Comparison of ENCODE assay signal across 8 cellular contexts in the genomic region with DNA sequence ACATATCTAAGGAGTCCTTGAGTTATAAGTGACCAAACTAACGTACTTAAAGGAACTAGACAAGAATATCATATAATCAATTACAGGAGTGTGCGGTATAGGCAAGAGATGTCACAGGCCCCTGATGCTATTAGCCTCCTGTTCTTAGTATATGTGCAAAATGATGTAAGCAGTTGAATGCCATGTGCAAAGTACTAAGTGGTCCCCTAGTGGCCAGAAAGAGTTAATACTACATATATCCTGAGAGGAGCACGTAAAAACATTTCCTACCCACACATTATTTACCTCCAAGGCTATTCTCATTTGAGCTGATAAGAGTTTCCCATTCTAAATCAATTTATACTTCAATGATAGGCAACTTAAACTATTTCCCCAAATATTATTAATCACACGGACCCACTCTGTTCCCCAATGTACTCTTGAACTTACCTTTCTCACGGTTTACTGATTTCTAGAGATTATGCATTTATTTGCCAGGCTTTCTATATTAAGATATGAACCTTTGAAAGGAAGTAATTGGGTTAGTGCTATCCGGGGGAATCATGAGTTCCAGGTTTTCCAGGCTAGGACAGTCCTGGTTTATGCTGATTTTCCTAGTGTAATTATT.
DNase-seq lines count a peak whose midpoint lies in the region; ATAC-seq and TF ChIP-seq lines count a peak whose summit lies in the region.

No MANE protein-coding gene starts in this region.

- CTCF ChIA-PET in HCT116 (lab: Charles Lee) = no interaction called here

- intact Hi-C loops in HCT116 (cut with micrococcal nuclease) (loop anchor here (10.0 kb wide), 1 partner anchor 776 kb away; no protein-coding TSS in a partner anchor), uterus (cut with DNase I; ENCODE audit: low total_unique reads) (no loop called here)

- peak in 2 of 3 experiments; percentile 49 to 56; a peak in 4 of 6 replicates for TF ChIP-seq CTCF in HCT116 (IDR thresholded peaks at IDR 0.05 in 2 of 3, conservative IDR thresholded peaks at IDR 0.05 in 1 of 3; ENCODE audit: borderline replicate concordance in 1 of 3, insufficient read depth in 1 of 3, low read depth in 2 of 3, low read length in 2 of 3)
- TF ChIP-seq CTCF in LNCaP clone FGC (IDR thresholded peaks at IDR 0.05; ENCODE audit: control insufficient read depth, extremely low read depth, insufficient read depth) = peak; percentile 67
- no peak for TF ChIP-seq CTCF in uterus (IDR thresholded peaks at IDR 0.05)

- POLR2A ChIA-PET in HCT116 (lab: Charles Lee) = no interaction called here

- H3K9ac ChIP-seq in HCT116 (ENCODE audit: low read length) = no peak overlapping the region

- H3K79me2 ChIP-seq in HCT116 (ENCODE audit: insufficient read depth, low read length) = no peaks in the 10 kb centered on the region

- BruUV-seq in HCT116 (replicated peaks; lab: Mats Ljungman, UMichigan) = no TSS peak

- no peak overlapping the region for H3K4me2 ChIP-seq in HCT116 (ENCODE audit: low read length)

- H3K4me1 ChIP-seq in HCT116 (ENCODE audit: control insufficient read depth in 1 of 2, insufficient read depth in 2 of 2, low read length in 2 of 2) (no peaks in the 10 kb centered on the region), uterus (no peaks in the 10 kb centered on the region)

- peak; percentile 13; the same call in 1 of the 2 replicates for TF ChIP-seq RAD21 in HCT116 (IDR thresholded peaks at IDR 0.05; ENCODE audit: low read depth)

- ATAC-seq in HCT116 = peak; percentile 63

- RAD21 ChIA-PET in HCT116 (lab: Charles Lee; ENCODE audit: low non-redundant PET in 1 of 2, low total read pairs in 2 of 2, uncharacterized antibody in 2 of 2, unreplicated experiment in 2 of 2) = no interaction called here

- TF ChIP-seq POLR2A in HCT116 (IDR thresholded peaks at IDR 0.05; ENCODE audit: borderline replicate concordance, extremely low read depth, insufficient read depth, insufficient read length) (no peak), uterus (IDR thresholded peaks at IDR 0.05) (no peak)

- H2AFZ ChIP-seq in HCT116 (ENCODE audit: low read depth, low read length, poor library complexity, severe bottlenecking) = no peak overlapping the region

- H3K9me2 ChIP-seq in HCT116 (ENCODE audit: insufficient read depth) = no peaks in the 10 kb centered on the region

- H3K27ac ChIP-seq in HCT116 (ENCODE audit: low read depth, low read length) (no peak overlapping the region), uterus (no peak overlapping the region)

- H4K20me1 ChIP-seq in HCT116 (ENCODE audit: insufficient read depth) = no peaks in the 10 kb centered on the region

- DNase-seq in NCI-H2196 (lab: John Stamatoyannopoulos, UW; ENCODE audit: unreplicated experiment) = peak; percentile 25
- no peak for DNase-seq in NCI-H2196 treated with DMSO at 0.1 percent for 48 hours (lab: John Stamatoyannopoulos, UW; ENCODE audit: unreplicated experiment)
- DNase-seq in HCT116 (ENCODE audit: low read depth, low spot score) = peak; percentile 2
- DNase-seq in LNCaP clone FGC (ENCODE audit: low read depth) = peak; percentile 13
- peak; percentile 57 for DNase-seq in SK-N-DZ (ENCODE audit: low spot score)
- peak; percentile 45 for DNase-seq in iPS-NIHi11 (ENCODE audit: low spot score)
- DNase-seq in epidermal melanocyte (ENCODE audit: insufficient read length, low spot score) = no peak
- no peak for DNase-seq in uterus

- H3K27me3 ChIP-seq in HCT116 (ENCODE audit: insufficient read depth, low read length) (no peaks in the 10 kb centered on the region), uterus (no peaks in the 10 kb centered on the region)

- H3K4me3 ChIP-seq in HCT116 (replicated peaks in 1 of 2; ENCODE audit: low read depth in 1 of 2, low read length in 2 of 2) = no peak overlapping the region
- no peak overlapping the region for H3K4me3 ChIP-seq in LNCaP clone FGC (ENCODE audit: low read depth, low read length)
- no peak overlapping the region for H3K4me3 ChIP-seq in uterus

- H3K9me3 ChIP-seq in HCT116 (ENCODE audit: control insufficient read depth in 1 of 2, insufficient read depth in 1 of 2, low read depth in 1 of 2, low read length in 2 of 2) (no peaks in the 10 kb centered on the region; a peak in 1 of 4 replicates), uterus (no peaks in the 10 kb centered on the region)

- H3K36me3 ChIP-seq in HCT116 (ENCODE audit: control insufficient read depth in 1 of 2, insufficient read depth in 2 of 2, low read length in 2 of 2) = no peaks in the 10 kb centered on the region
- no peaks in the 10 kb centered on the region for H3K36me3 ChIP-seq in uterus

TF ChIP-seq in HCT116, 20 proteins besides CTCF, POLR2A, EP300 and RAD21:
- no peak for TF ChIP-seq ZFX (IDR thresholded peaks at IDR 0.05)
- TF ChIP-seq TCF7L2 (IDR thresholded peaks at IDR 0.05; ENCODE audit: borderline replicate concordance, extremely low read depth, insufficient read depth, insufficient read length) = no peak
- no peak for TF ChIP-seq JUND (IDR thresholded peaks at IDR 0.05)
- no peak for TF ChIP-seq EZH2phosphoT487 (IDR thresholded peaks at IDR 0.05; ENCODE audit: borderline replicate concordance)
- no peak for TF ChIP-seq EZH2 (IDR thresholded peaks at IDR 0.05)
- TF ChIP-seq, protein P1, sequence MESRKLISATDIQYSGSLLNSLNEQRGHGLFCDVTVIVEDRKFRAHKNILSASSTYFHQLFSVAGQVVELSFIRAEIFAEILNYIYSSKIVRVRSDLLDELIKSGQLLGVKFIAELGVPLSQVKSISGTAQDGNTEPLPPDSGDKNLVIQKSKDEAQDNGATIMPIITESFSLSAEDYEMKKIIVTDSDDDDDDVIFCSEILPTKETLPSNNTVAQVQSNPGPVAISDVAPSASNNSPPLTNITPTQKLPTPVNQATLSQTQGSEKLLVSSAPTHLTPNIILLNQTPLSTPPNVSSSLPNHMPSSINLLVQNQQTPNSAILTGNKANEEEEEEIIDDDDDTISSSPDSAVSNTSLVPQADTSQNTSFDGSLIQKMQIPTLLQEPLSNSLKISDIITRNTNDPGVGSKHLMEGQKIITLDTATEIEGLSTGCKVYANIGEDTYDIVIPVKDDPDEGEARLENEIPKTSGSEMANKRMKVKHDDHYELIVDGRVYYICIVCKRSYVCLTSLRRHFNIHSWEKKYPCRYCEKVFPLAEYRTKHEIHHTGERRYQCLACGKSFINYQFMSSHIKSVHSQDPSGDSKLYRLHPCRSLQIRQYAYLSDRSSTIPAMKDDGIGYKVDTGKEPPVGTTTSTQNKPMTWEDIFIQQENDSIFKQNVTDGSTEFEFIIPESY (IDR thresholded peaks at IDR 0.05; ENCODE audit: extremely low read depth, insufficient replicate concordance, low read length) = no peak

Comparison
In these comparisons a context has a peak if more than half of its experiments do, and no peak if none do; other contexts are left out.
1. DNase-seq: peak in NCI-H2196 (single experiment), HCT116 (single experiment), LNCaP clone FGC (single experiment), SK-N-DZ (single experiment) and iPS-NIHi11 (single experiment); none in NCI-H2196 treated with DMSO at 0.1 percent for 48 hours (single experiment), epidermal melanocyte (single experiment) and uterus (0 of 2).
2. CTCF ChIP-seq: peak in HCT116 (2 of 3) and LNCaP clone FGC (single experiment); none in uterus (0 of 4).